Comparison of ENCODE assay signal across 19 cellular contexts in the genomic region with DNA sequence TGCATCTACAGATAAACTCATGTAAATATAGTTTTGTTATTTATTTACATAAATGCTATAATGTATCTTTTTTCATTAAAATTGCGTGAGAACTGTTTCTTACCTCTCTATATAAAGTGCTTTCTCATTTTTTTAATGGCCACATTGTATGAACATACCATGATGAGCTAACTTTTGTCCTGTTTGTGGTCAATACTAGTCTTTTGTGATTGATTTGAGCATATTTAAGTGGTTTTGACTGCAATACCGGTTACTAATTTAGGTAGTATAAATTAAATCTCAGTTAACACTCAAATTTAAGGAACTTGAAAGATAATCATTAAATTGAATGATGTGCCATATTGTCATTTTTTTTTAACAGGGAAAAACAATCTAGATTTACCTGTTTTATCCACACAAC.
A peak's percentile ranks its signal among the peaks of the same experiment; 100 is the strongest.
DNase-seq lines count a peak whose midpoint lies in the region; ATAC-seq and TF ChIP-seq lines count a peak whose summit lies in the region.
"Had no signal": no experiment of that assay in that cellular context is flagged by ENCODE, and none has a peak within 500 bp of the region (broad histone marks: within the 10 kb centered on the region; RNA-seq: fewer than 3 reads in every experiment).

No MANE protein-coding gene starts in this region.

- no peaks in the 10 kb centered on the region for H3K27me3 Mint-ChIP-seq in activated CD4-positive, alpha-beta T cell treated with anti-CD3 and anti-CD28 coated beads for 36 hours
- H3K27me3 Mint-ChIP-seq in CD8-positive, alpha-beta T cell (ENCODE audit: low read depth), result no peaks in the 10 kb centered on the region
- H3K27me3 Mint-ChIP-seq in T-helper 1 cell treated with Interleukin-12 subunit alpha and Interleukin-12 subunit beta and Interleukin-4 antibody, amounts not matched to agents 30 μg/mL and 1 μg/mL, for 36 hours (ENCODE audit: low read depth), result no peaks in the 10 kb centered on the region
- H3K27me3 Mint-ChIP-seq in immature natural killer cell (ENCODE audit: low read depth in 3 of 3) (peaks cover 0 to 2% (median 0%) of the 10 kb centered on the region in 3 donors), HFFc6 (ENCODE audit: insufficient read depth) (no peaks in the 10 kb centered on the region)

- TF ChIP-seq CTCF in CD8-positive, alpha-beta T cell (IDR thresholded peaks at IDR 0.05), result no peak
- no peak for TF ChIP-seq CTCF in HFFc6 (IDR thresholded peaks at IDR 0.05)

- H3K36me3 Mint-ChIP-seq in activated CD4-positive, alpha-beta T cell treated with anti-CD3 and anti-CD28 coated beads for 36 hours (ENCODE audit: low read depth), result peaks cover 27% of the 10 kb centered on the region
- peaks cover 33% of the 10 kb centered on the region for H3K36me3 Mint-ChIP-seq in CD8-positive, alpha-beta T cell
- H3K36me3 Mint-ChIP-seq in T-helper 1 cell treated with Interleukin-12 subunit alpha and Interleukin-12 subunit beta and Interleukin-4 antibody, amounts not matched to agents 30 μg/mL and 1 μg/mL, for 36 hours (ENCODE audit: low read depth), result peaks cover 26% of the 10 kb centered on the region
- H3K36me3 Mint-ChIP-seq in immature natural killer cell (peaks cover 0 to 10% (median 0%) of the 10 kb centered on the region in 3 donors), HFFc6 (ENCODE audit: low read depth) (peaks cover 18% of the 10 kb centered on the region)

- H3K36me3 ChIP-seq in CD8-positive, alpha-beta T cell (ENCODE audit: insufficient read depth, low read length), result peaks cover 4% of the 10 kb centered on the region
- H3K36me3 ChIP-seq: cardiac muscle cell had no signal

- no peak overlapping the region for H3K27ac ChIP-seq in CD8-positive, alpha-beta T cell (ENCODE audit: low read depth, low read length)
- H3K27ac ChIP-seq: cardiac muscle cell, dorsolateral prefrontal cortex, gastroesophageal sphincter, tibial nerve, VCaP had no signal

- no peak overlapping the region for H3K4me3 Mint-ChIP-seq in activated CD4-positive, alpha-beta T cell treated with anti-CD3 and anti-CD28 coated beads for 36 hours
- peak overlapping the region; percentile 36 for H3K4me3 Mint-ChIP-seq in CD8-positive, alpha-beta T cell
- no peak overlapping the region for H3K4me3 Mint-ChIP-seq in T-helper 1 cell treated with Interleukin-12 subunit alpha and Interleukin-12 subunit beta and Interleukin-4 antibody, amounts not matched to agents 30 μg/mL and 1 μg/mL, for 36 hours
- H3K4me3 Mint-ChIP-seq in immature natural killer cell (peak overlapping the region in 2 of 5 donors; percentile 33 to 60), HFFc6 (no peak overlapping the region)
- H3K4me3 Mint-ChIP-seq: mesothelial cell of epicardium had no signal

- intact Hi-C loops in activated CD4-positive, alpha-beta T cell treated with anti-CD3 and anti-CD28 coated beads for 36 hours (cut with DNase I, micrococcal nuclease), result loop anchor here (1.0 to 5.0 kb wide), 3 partner anchors 38 to 200 kb away; no protein-coding TSS in a partner anchor
- intact Hi-C loops in CD8-positive, alpha-beta T cell (cut with DNase I, micrococcal nuclease), result loop anchor here in 1 of 2 experiments (2.0 to 5.0 kb wide), 2 partner anchors 18 to 40 kb away; no protein-coding TSS in a partner anchor

- H3K9me3 ChIP-seq in CD8-positive, alpha-beta T cell (ENCODE audit: low read length), result no peaks in the 10 kb centered on the region
- H3K9me3 ChIP-seq: gastroesophageal sphincter, tibial nerve had no signal

- H3K27me3 ChIP-seq in CD8-positive, alpha-beta T cell (ENCODE audit: insufficient read depth, low read length), result no peaks in the 10 kb centered on the region
- H3K27me3 ChIP-seq: cardiac muscle cell, dorsolateral prefrontal cortex, gastroesophageal sphincter, tibial nerve had no signal

- H3K9me3 Mint-ChIP-seq in activated CD4-positive, alpha-beta T cell treated with anti-CD3 and anti-CD28 coated beads for 36 hours (ENCODE audit: low read depth), result no peaks in the 10 kb centered on the region
- no peaks in the 10 kb centered on the region for H3K9me3 Mint-ChIP-seq in CD8-positive, alpha-beta T cell
- H3K9me3 Mint-ChIP-seq in T-helper 1 cell treated with Interleukin-12 subunit alpha and Interleukin-12 subunit beta and Interleukin-4 antibody, amounts not matched to agents 30 μg/mL and 1 μg/mL, for 36 hours, result no peaks in the 10 kb centered on the region
- H3K9me3 Mint-ChIP-seq in immature natural killer cell (no peaks in the 10 kb centered on the region), HFFc6 (no peaks in the 10 kb centered on the region)
- H3K9me3 Mint-ChIP-seq: mesothelial cell of epicardium had no signal

- POLR2A ChIA-PET in activated CD4-positive, alpha-beta T cell treated with anti-CD3 and anti-CD28 coated beads for 36 hours (lab: Charles Lee), result interaction anchor here (1.0 to 2.0 kb wide), 3 partner anchors 22 to 38 kb away, joined by 3 to 4 read pairs (median 4); no protein-coding TSS in a partner anchor
- POLR2A ChIA-PET in CD8-positive, alpha-beta T cell (lab: Charles Lee), result interaction anchor here (2.0 kb wide), 1 partner anchor 39 kb away, joined by 9 read pairs; a partner anchor contains a TSS

- CTCF ChIA-PET in activated CD4-positive, alpha-beta T cell treated with anti-CD3 and anti-CD28 coated beads for 36 hours (lab: Charles Lee), result interaction anchor here (0.9 to 2.3 kb wide), 9 partner anchors 8 to 118 kb away, joined by 3 to 28 read pairs (median 4); a partner anchor contains a TSS
- CTCF ChIA-PET in CD8-positive, alpha-beta T cell (lab: Charles Lee), result interaction anchor here (0.5 to 3.4 kb wide), 11 partner anchors 8 to 68 kb away, joined by 3 to 34 read pairs (median 3); a partner anchor contains a TSS

- no peak for DNase-seq in activated CD4-positive, alpha-beta T cell treated with anti-CD3 and anti-CD28 coated beads for 36 hours
- DNase-seq in activated CD4-positive, alpha-beta T cell treated with anti-CD3 and anti-CD28 coated beads for 1 hour, result no peak
- no peak for DNase-seq in CD8-positive, alpha-beta T cell
- DNase-seq in immature natural killer cell, result no peak
- no peak for DNase-seq in stimulated activated naive CD4-positive, alpha-beta T cell treated with Interleukin-2 at 50 U/mL for 16 hours (lab: John Stamatoyannopoulos, UW)
- DNase-seq in HFFc6, result no peak
- no peak for DNase-seq in Ammon's horn (ENCODE audit: low spot score)
- DNase-seq: dorsolateral prefrontal cortex; NCI-H1694; NCI-H345; NK-92 treated with Interleukin-12 subunit alpha and Interleukin-12 subunit beta, amount 100 ng/mL, for 24 hours; stimulated activated CD4-positive, alpha-beta T cell treated with anti-CD3 and anti-CD28 coated beads, Interleukin-12 subunit alpha, Interleukin-12 subunit beta, amount 100 ng/mL, for 4 hours had no signal

- peaks cover 62% of the 10 kb centered on the region for H3K4me1 ChIP-seq in CD8-positive, alpha-beta T cell (ENCODE audit: insufficient read depth, low read length)

- H3K27ac Mint-ChIP-seq in activated CD4-positive, alpha-beta T cell treated with anti-CD3 and anti-CD28 coated beads for 36 hours, result peak overlapping the region; percentile 86
- peak overlapping the region; percentile 37 for H3K27ac Mint-ChIP-seq in CD8-positive, alpha-beta T cell
- H3K27ac Mint-ChIP-seq in T-helper 1 cell treated with Interleukin-12 subunit alpha and Interleukin-12 subunit beta and Interleukin-4 antibody, amounts not matched to agents 30 μg/mL and 1 μg/mL, for 36 hours, result peak overlapping the region; percentile 74
- H3K27ac Mint-ChIP-seq in immature natural killer cell (peak overlapping the region; percentile 9 to 73 (median 69)), HFFc6 (no peak overlapping the region)
- H3K27ac Mint-ChIP-seq: mesothelial cell of epicardium had no signal

- H3K4me3 ChIP-seq in CD8-positive, alpha-beta T cell (ENCODE audit: low read depth, low read length), result no peak overlapping the region
- H3K4me3 ChIP-seq: cardiac muscle cell, dorsolateral prefrontal cortex, gastroesophageal sphincter, tibial nerve had no signal

- peak; percentile 36 for ATAC-seq in activated CD4-positive, alpha-beta T cell treated with anti-CD3 and anti-CD28 coated beads for 36 hours
- ATAC-seq in CD8-positive, alpha-beta T cell, result no peak
- ATAC-seq: gastroesophageal sphincter, left lobe of liver had no signal

- H3K4me1 Mint-ChIP-seq in activated CD4-positive, alpha-beta T cell treated with anti-CD3 and anti-CD28 coated beads for 36 hours, result peaks cover 88% of the 10 kb centered on the region
- H3K4me1 Mint-ChIP-seq in CD8-positive, alpha-beta T cell (ENCODE audit: low read depth), result peaks cover 83% of the 10 kb centered on the region
- H3K4me1 Mint-ChIP-seq in T-helper 1 cell treated with Interleukin-12 subunit alpha and Interleukin-12 subunit beta and Interleukin-4 antibody, amounts not matched to agents 30 μg/mL and 1 μg/mL, for 36 hours (ENCODE audit: low read depth), result peaks cover 55% of the 10 kb centered on the region
- H3K4me1 Mint-ChIP-seq in immature natural killer cell, result peaks cover 53 to 93% of the 10 kb centered on the region in 2 donors
- H3K4me1 Mint-ChIP-seq in HFFc6 (ENCODE audit: low read depth), result peaks cover 44% of the 10 kb centered on the region
